13 cellular contexts compared by ENCODE assay signal in genomic region chr18:58254873-58255511, GRCh38.
DNase-seq lines count a peak whose midpoint lies in the region; ATAC-seq and TF ChIP-seq lines count a peak whose summit lies in the region.
"Had no signal": no experiment of that assay in that cellular context is flagged by ENCODE, and none has a peak within 500 bp of the region (broad histone marks: within the 10 kb centered on the region; RNA-seq: fewer than 3 reads in every experiment).

No MANE protein-coding gene starts in this region.

- no peak for ATAC-seq in lower lobe of right lung
- ATAC-seq in HG03460 (IDR thresholded peaks at IDR 0.05; ENCODE audit: unreplicated experiment): no peak

- H3K36me3 ChIP-seq in HUES48 (ENCODE audit: control insufficient read depth, insufficient read depth, low read length): peaks cover 7% of the 10 kb centered on the region
- no peaks in the 10 kb centered on the region; the same call in 1 of the 2 replicates for H3K36me3 ChIP-seq in iPS-20b (ENCODE audit: insufficient read depth, low read depth, low read length)
- H3K36me3 ChIP-seq in A673 (ENCODE audit: insufficient read depth, low read length, poor library complexity, severe bottlenecking): no peaks in the 10 kb centered on the region
- peaks cover 6% of the 10 kb centered on the region for H3K36me3 ChIP-seq in lower lobe of right lung

- POLR2A ChIA-PET in A673 (lab: Charles Lee; ENCODE audit: low non-redundant PET): no interaction called here

- no peaks in the 10 kb centered on the region for H3K9me3 ChIP-seq in HUES48 (ENCODE audit: control insufficient read depth, insufficient read depth, low read length)
- H3K9me3 ChIP-seq in iPS-20b (ENCODE audit: insufficient read depth, low read depth, low read length): no peaks in the 10 kb centered on the region
- no peaks in the 10 kb centered on the region for H3K9me3 ChIP-seq in A673 (ENCODE audit: low read depth, low read length, poor library complexity, severe bottlenecking)
- no peaks in the 10 kb centered on the region for H3K9me3 ChIP-seq in lower lobe of right lung

- H3K4me1 ChIP-seq in HUES48 (ENCODE audit: control insufficient read depth, insufficient read depth, low read length): peaks cover 68% of the 10 kb centered on the region
- peaks cover 40% of the 10 kb centered on the region for H3K4me1 ChIP-seq in iPS-20b (ENCODE audit: insufficient read depth, low read length)
- no peaks in the 10 kb centered on the region for H3K4me1 ChIP-seq in A673 (ENCODE audit: insufficient read depth, low read length, poor library complexity, severe bottlenecking)
- H3K4me1 ChIP-seq in lower lobe of right lung: no peaks in the 10 kb centered on the region

- DNase-seq in amniotic epithelial cell (ENCODE audit: low read depth): peak; percentile 56
- DNase-seq in renal cortical epithelial cell (ENCODE audit: low read depth): peak; percentile 76
- DNase-seq in amniotic stem cell (lab: John Stamatoyannopoulos, UW): no peak
- no peak for DNase-seq in A673 (ENCODE audit: low spot score)
- no peak for DNase-seq in lower lobe of right lung
- DNase-seq: activated CD4-positive, alpha-beta memory T cell treated with anti-CD3 and anti-CD28 coated beads, Interleukin-2, amount 10 ng/mL, durations not matched to agents 7 days and 5 days; activated naive CD4-positive, alpha-beta T cell treated with anti-CD3 and anti-CD28 coated beads, Interleukin-2, amount 50 U/mL, for 16 hours; CD4-positive, alpha-beta memory T cell; dermis blood vessel endothelial cell; SW 1271 had no signal

- no peak for TF ChIP-seq CTCF in A673 (conservative IDR thresholded peaks at IDR 0.05; ENCODE audit: low read depth, low read length)
- no peak for TF ChIP-seq CTCF in lower lobe of right lung (IDR thresholded peaks at IDR 0.05)

- CTCF ChIA-PET in A673 (lab: Charles Lee): no interaction called here

- no TSS peak for BruUV-seq in A673 (replicated peaks; lab: Mats Ljungman, UMichigan)

- peak overlapping the region; percentile 26 for H3K9ac ChIP-seq in HUES48 (ENCODE audit: low read depth, low read length)
- no peak overlapping the region for H3K9ac ChIP-seq in iPS-20b (ENCODE audit: low read depth, low read length)

- no peaks in the 10 kb centered on the region for H3K27me3 ChIP-seq in HUES48 (ENCODE audit: control insufficient read depth, insufficient read depth, low read length)
- no peaks in the 10 kb centered on the region for H3K27me3 ChIP-seq in iPS-20b (ENCODE audit: insufficient read depth, low read length)
- H3K27me3 ChIP-seq in A673 (replicated peaks; ENCODE audit: insufficient read depth, low read depth, low read length, poor library complexity): no peaks in the 10 kb centered on the region
- no peaks in the 10 kb centered on the region for H3K27me3 ChIP-seq in lower lobe of right lung (ENCODE audit: low read depth)

- peak overlapping the region; percentile 78 for H3K27ac ChIP-seq in HUES48 (ENCODE audit: low read depth, low read length)
- no peak overlapping the region for H3K27ac ChIP-seq in iPS-20b (ENCODE audit: low read length)
- H3K27ac ChIP-seq in A673 (ENCODE audit: low read depth, low read length, poor library complexity, severe bottlenecking): no peak overlapping the region
- no peak overlapping the region for H3K27ac ChIP-seq in lower lobe of right lung

- H3K4me3 ChIP-seq in HUES48 (ENCODE audit: low read depth, low read length): peak overlapping the region; percentile 46
- peak overlapping the region; percentile 58 for H3K4me3 ChIP-seq in iPS-20b (ENCODE audit: low read length)
- H3K4me3 ChIP-seq in A673 (ENCODE audit: low read depth, low read length, poor library complexity, severe bottlenecking): no peak overlapping the region
- H3K4me3 ChIP-seq in lower lobe of right lung: no peak overlapping the region

- intact Hi-C loops in A673 (cut with micrococcal nuclease; ENCODE audit: unreplicated experiment) (no loop called here), lower lobe of right lung (cut with DNase I) (no loop called here)

Comparison
In these comparisons a context has a peak if more than half of its experiments do, and no peak if none do; other contexts are left out.
1. H3K4me3 ChIP-seq: peak in HUES48 (single experiment) and iPS-20b (single experiment); none in A673 (single experiment) and lower lobe of right lung (single experiment).
2. DNase-seq: peak in amniotic epithelial cell (single experiment) and renal cortical epithelial cell (single experiment); none in amniotic stem cell (single experiment), A673 (single experiment) and lower lobe of right lung (single experiment).